In genomic region chr5:132469380-132470372, GRCh38 we compare ENCODE assay signal across 1 cellular context.
TF ChIP-seq lines count a peak whose summit lies in the region.

No MANE protein-coding gene starts in this region.

TF ChIP-seq in WTC11, 78 proteins besides CTCF, POLR2A, EP300 and RAD21 (continued from another document):
- no peak for TF ChIP-seq PREB (CRISPR knock-in tag; IDR thresholded peaks at IDR 0.05; ENCODE audit: borderline replicate concordance)
- TF ChIP-seq ZNF317 (CRISPR knock-in tag; IDR thresholded peaks at IDR 0.05; ENCODE audit: borderline replicate concordance, low read depth) = no peak
- no peak for TF ChIP-seq GABPB1 (CRISPR knock-in tag; IDR thresholded peaks at IDR 0.05)
